ENCODE assay signal across 23 cellular contexts in genomic region chr21:41776778-41777177, GRCh38. TPM values are rescaled to one million over a fixed set of nuclear protein-coding genes. Genes with fewer than 3 reads are reported as not detected.
DNase-seq lines count a peak whose midpoint lies in the region; ATAC-seq, FAIRE-seq and TF ChIP-seq lines count a peak whose summit lies in the region.
"Had no signal": no experiment of that assay in that cellular context is flagged by ENCODE, and none has a peak within 500 bp of the region (broad histone marks: within the 10 kb centered on the region; RNA-seq: fewer than 3 reads in every experiment).

No MANE protein-coding gene starts in this region.

- 0 out of 2 replicates have a peak, but pooled peaks cover 3% of the 10 kb centered on the region for H3K79me2 ChIP-seq in DND-41 (ENCODE audit: insufficient read depth, low read length)

- peaks cover 99% of the 10 kb centered on the region for H3K4me1 ChIP-seq in DND-41 (ENCODE audit: insufficient read depth, low read length)
- H3K4me1 ChIP-seq in pancreas: peaks cover 4 to 20% (median 13%) of the 10 kb centered on the region in 3 donors
- H3K4me1 ChIP-seq: BE2C had no signal

- no peak overlapping the region for H2AFZ ChIP-seq in DND-41 (ENCODE audit: low read depth, low read length)
- H2AFZ ChIP-seq: GM23338 had no signal

- no peaks in the 10 kb centered on the region for H4K20me1 ChIP-seq in DND-41 (ENCODE audit: insufficient read depth, low read length)

- H3K4me3 ChIP-seq in DND-41 (ENCODE audit: low read depth in 1 of 2, low read length in 2 of 2) (no peak overlapping the region), pancreas (no peak overlapping the region)
- H3K4me3 ChIP-seq in Jurkat, Clone E6-1 (ENCODE audit: low read length): no peak overlapping the region
- H3K4me3 ChIP-seq: GM12878, GM23338, K562 had no signal

- H3K4me2 ChIP-seq in DND-41 (ENCODE audit: insufficient read depth, low read length): no peak overlapping the region
- H3K4me2 ChIP-seq: GM23338 had no signal

- no peaks in the 10 kb centered on the region for H3K9me3 ChIP-seq in DND-41 (ENCODE audit: insufficient read depth, low read length, severe bottlenecking)
- H3K9me3 ChIP-seq in pancreas: no peaks in the 10 kb centered on the region
- H3K9me3 ChIP-seq: BE2C, Caco-2 had no signal

- intact Hi-C loops in pancreas (cut with DNase I): no loop called here

- WGBS in pancreas, 2 donors: 38 to 42% methylated on average over 4 of the region's 4 CpGs

- H3K27ac ChIP-seq in DND-41 (ENCODE audit: low read length) (peak overlapping the region; percentile 80), pancreas (peak overlapping the region in 3 of 4 donors; percentile 39 to 80 (median 55))
- H3K27ac ChIP-seq: HL-60 had no signal

- ATAC-seq in DND-41 (ENCODE audit: insufficient read depth, low read depth): peak; percentile 18; the same call in 1 of the 3 replicates
- ATAC-seq in pancreas: peak; percentile 39 to 64 (median 56)
- no peak for ATAC-seq in GM21360 (IDR thresholded peaks at IDR 0.05; ENCODE audit: unreplicated experiment)
- ATAC-seq: GM12878, GM23338, K562 had no signal

- DNase-seq in DND-41 (no peak), RPMI8226 (peak; percentile 66), pancreas (no peak), GM20000 (ENCODE audit: low spot score) (no peak)
- DNase-seq in Jurkat, Clone E6-1 (ENCODE audit: low read depth, low spot score): peak; percentile 42
- DNase-seq in stimulated activated CD4-positive, alpha-beta T cell treated with anti-CD3 and anti-CD28 coated beads, Interleukin-12 subunit alpha, Interleukin-12 subunit beta, amount 100 ng/mL, for 4 hours: no peak
- DNase-seq: ACHN; BE2C; C1 segment of cervical spinal cord; Caco-2; CD4-positive, CD25-positive, alpha-beta regulatory T cell; EL; HCEC 1CT had no signal

- H3K27me3 ChIP-seq in DND-41 (ENCODE audit: insufficient read depth, low read length, poor library complexity) (no peaks in the 10 kb centered on the region), pancreas (no peaks in the 10 kb centered on the region)

- no peak for FAIRE-seq in pancreas (lab: Jason Lieb, UNC)
- FAIRE-seq: A204.1, D721Med, GM12878, GM19239, H54, K562 had no signal

- no peak for TF ChIP-seq CTCF in DND-41 (IDR thresholded peaks at IDR 0.05; ENCODE audit: borderline replicate concordance, extremely low read depth, low read length, poor library complexity, severe bottlenecking)
- no peak for TF ChIP-seq CTCF in pancreas (IDR thresholded peaks at IDR 0.05)
- TF ChIP-seq CTCF in GM20000 (IDR thresholded peaks at IDR 0.05; ENCODE audit: extremely low read depth, missing control alignments): no peak

- H3K36me3 ChIP-seq in DND-41 (ENCODE audit: insufficient read depth, low read length): no peaks in the 10 kb centered on the region
- H3K36me3 ChIP-seq in pancreas: no peaks in the 10 kb centered on the region
- H3K36me3 ChIP-seq: BE2C had no signal

- H3K9ac ChIP-seq in DND-41 (ENCODE audit: low read depth, low read length): peak overlapping the region; percentile 31

RNA-seq across cellular contexts. Expression of gene RIPK4, which starts 9.9 kb away (rescaled TPM):
- polyA plus RNA-seq in Jurkat, Clone E6-1 (2012; ENCODE audit: insufficient read depth, insufficient read length): 3.5 TPM
- total RNA-seq in pancreas: 10 to 100 TPM in 4 of 6 donors, 1 to 10 TPM in 2; 7.7 to 18.2 (median 12.8) TPM
- polyA plus RNA-seq in pancreas: 10 to 100 TPM in 1 of 2 donors, 1 to 10 TPM in 1; 9.4 to 16.6 TPM
- total RNA-seq: G401, K562 had no signal
- polyA plus RNA-seq: GM12878, K562 had no signal

Comparison
In these comparisons a context has a peak if more than half of its experiments do, and no peak if none do; other contexts are left out.
1. DNase-seq: peak in Jurkat, Clone E6-1 (single experiment) and RPMI8226 (single experiment); none in DND-41 (single experiment), pancreas (0 of 6), GM20000 (single experiment) and stimulated activated CD4-positive, alpha-beta T cell treated with anti-CD3 and anti-CD28 coated beads, Interleukin-12 subunit alpha, Interleukin-12 subunit beta, amount 100 ng/mL, for 4 hours (single experiment).